Comparison of ENCODE assay signal across 26 cellular contexts in genomic region chr4:62952366-62952765, GRCh38.
"Had no signal": no experiment of that assay in that cellular context is flagged by ENCODE, and none has a peak within 500 bp of the region (broad histone marks: within the 10 kb centered on the region; RNA-seq: fewer than 3 reads in every experiment).

No MANE protein-coding gene starts in this region.

- H3K36me3 ChIP-seq: ascending aorta, Peyer's patch, SJCRH30 had no signal

- H3K27ac ChIP-seq: ascending aorta, body of pancreas, Peyer's patch, RWPE1, SJCRH30 had no signal

- H3K9me3 ChIP-seq: ascending aorta, body of pancreas, Peyer's patch, SJCRH30 had no signal

- ATAC-seq: activated CD8-positive, alpha-beta memory T cell treated with anti-CD3 and anti-CD28 coated beads, Interleukin-2, amount 10 ng/mL, durations not matched to agents 7 days and 5 days; body of pancreas; SK-N-SH treated with all-trans-retinoic acid at 6 μM for 48 hours; WTC11 had no signal

- H3K27me3 ChIP-seq: ascending aorta, body of pancreas, Peyer's patch, SJCRH30 had no signal

- H3K4me1 ChIP-seq: ascending aorta, body of pancreas, Peyer's patch, SJCRH30 had no signal

- H3K4me3 ChIP-seq: ascending aorta, body of pancreas, Peyer's patch, SJCRH30 had no signal

- DNase-seq: activated CD4-positive, alpha-beta T cell treated with anti-CD3 and anti-CD28 coated beads for 48 hours; activated CD4-positive, alpha-beta T cell treated with anti-CD3 and anti-CD28 coated beads, Interleukin-2, amount 50 U/mL, for 48 hours; activated CD4-positive, CD25-positive, alpha-beta regulatory T cell treated with anti-CD3 and anti-CD28 coated beads, Interleukin-2, amount 50 U/mL, for 72 hours; activated CD8-positive, alpha-beta memory T cell treated with anti-CD3 and anti-CD28 coated beads, Interleukin-2, amount 10 ng/mL, durations not matched to agents 7 days and 5 days; activated effector memory CD4-positive, alpha-beta T cell treated with Interleukin-2 at 50 U/mL for 16 hours; activated naive CD4-positive, alpha-beta T cell; activated T-cell treated with anti-CD3 and anti-CD28 coated beads, Interleukin-2, amount 50 U/mL, for 24 hours; body of pancreas; central memory CD4-positive, alpha-beta T cell; Kasumi-1; KBM-7; NCI-H1105 treated with DMSO at 0.1 percent for 48 hours; NCI-H1436 treated with DMSO at 0.1 percent for 48 hours; NCI-H187; NCI-H2081 treated with DMSO at 0.1 percent for 48 hours; NCI-H345; NCI-H524; NCI-H774; Peyer's patch; Right ventricle myocardium superior; SJCRH30 had no signal

- FAIRE-seq: bronchial epithelial cell had no signal
